In genomic region chr12:15163001-15163400, GRCh38 we compare ENCODE assay signal across 21 cellular contexts. TPM values are rescaled to one million over a fixed set of nuclear protein-coding genes. Genes with fewer than 3 reads are reported as not detected.
DNase-seq lines count a peak whose midpoint lies in the region; ATAC-seq, FAIRE-seq and TF ChIP-seq lines count a peak whose summit lies in the region.
"Had no signal": no experiment of that assay in that cellular context is flagged by ENCODE, and none has a peak within 500 bp of the region (broad histone marks: within the 10 kb centered on the region; RNA-seq: fewer than 3 reads in every experiment).

No MANE protein-coding gene starts in this region.

- no peak for FAIRE-seq in K562 (lab: Jason Lieb, UNC)
- FAIRE-seq: colon, islet of Langerhans had no signal

- intact Hi-C loops in left ventricle myocardium inferior (cut with micrococcal nuclease) = no loop called here
- intact Hi-C loops in left cardiac atrium (cut with DNase I) = no loop called here
- intact Hi-C loops in K562 (cut with micrococcal nuclease) = no loop called here
- intact Hi-C loops in vagina (cut with DNase I) = no loop called here

- H3K27me3 ChIP-seq in left ventricle myocardium inferior (ENCODE audit: low read depth) (no peaks in the 10 kb centered on the region), K562 (ENCODE audit: control insufficient read depth in 2 of 2, insufficient read depth in 2 of 2, low read length in 2 of 2) (no peaks in the 10 kb centered on the region), vagina (no peaks in the 10 kb centered on the region)
- H3K27me3 ChIP-seq: SJCRH30 had no signal

- no peaks in the 10 kb centered on the region for H3K79me2 ChIP-seq in K562 (ENCODE audit: control insufficient read depth, insufficient read depth, low read length)

- H3K36me3 Mint-ChIP-seq in nephron (ENCODE audit: low read depth) = no peaks in the 10 kb centered on the region
- no peaks in the 10 kb centered on the region for H3K36me3 Mint-ChIP-seq in activated naive CD4-positive, alpha-beta T cell treated with anti-CD3 and anti-CD28 coated beads, Interleukin-2, amount 10 ng/mL, durations not matched to agents 7 days and 5 days
- H3K36me3 Mint-ChIP-seq: activated CD4-positive, alpha-beta memory T cell treated with anti-CD3 and anti-CD28 coated beads for 36 hours; CD8-positive, alpha-beta T cell; IgD-negative memory B cell; naive thymus-derived CD4-positive, alpha-beta T cell had no signal

- peaks cover 24% of the 10 kb centered on the region for H3K4me1 Mint-ChIP-seq in nephron
- H3K4me1 Mint-ChIP-seq in activated naive CD4-positive, alpha-beta T cell treated with anti-CD3 and anti-CD28 coated beads, Interleukin-2, amount 10 ng/mL, durations not matched to agents 7 days and 5 days = peaks cover 5% of the 10 kb centered on the region
- H3K4me1 Mint-ChIP-seq: IgD-negative memory B cell; naive thymus-derived CD4-positive, alpha-beta T cell had no signal

- H3K4me3 ChIP-seq in left ventricle myocardium inferior (no peak overlapping the region), K562 (no peak overlapping the region), vagina (no peak overlapping the region)
- H3K4me3 ChIP-seq: SJCRH30, smooth muscle cell had no signal

- no peak for TF ChIP-seq RAD21 in K562 (CRISPR knock-in tag; conservative IDR thresholded peaks at IDR 0.05 in 1 of 2, IDR thresholded peaks at IDR 0.05 in 1 of 2)

- H2AFZ ChIP-seq in K562 (ENCODE audit: low read depth, low read length) = no peak overlapping the region

- BruUV-seq in K562 (replicated peaks; lab: Mats Ljungman, UMichigan) = no TSS peak

- peaks cover 17% of the 10 kb centered on the region for H3K4me1 ChIP-seq in left ventricle myocardium inferior
- no peaks in the 10 kb centered on the region for H3K4me1 ChIP-seq in K562 (replicated peaks in 1 of 2; ENCODE audit: control insufficient read depth in 2 of 2, insufficient read depth in 2 of 2, low read length in 2 of 2)
- H3K4me1 ChIP-seq in vagina = peaks cover 24% of the 10 kb centered on the region
- H3K4me1 ChIP-seq: SJCRH30 had no signal

- TF ChIP-seq CTCF in left ventricle myocardium inferior (IDR thresholded peaks at IDR 0.05; ENCODE audit: borderline replicate concordance) (no peak), K562 (IDR thresholded peaks at IDR 0.05 in 2 of 3, conservative IDR thresholded peaks at IDR 0.05 in 1 of 3; ENCODE audit: insufficient read depth in 2 of 3, low read depth in 1 of 3, low read length in 3 of 3) (no peak), nephron (IDR thresholded peaks at IDR 0.05; ENCODE audit: unreplicated experiment in 3 of 3) (no peak), vagina (IDR thresholded peaks at IDR 0.05) (no peak)

- no peak overlapping the region for H3K9ac ChIP-seq in K562 (ENCODE audit: insufficient read depth in 1 of 2, low read depth in 2 of 2, low read length in 2 of 2)

- in situ Hi-C loops in K562 (cut with MboI) = no loop called here

- DNase-seq in left ventricle myocardium inferior (no peak), left cardiac atrium (no peak), K562 (ENCODE audit: extremely low read depth in 1 of 4, low spot score in 3 of 4) (no peak), vagina (ENCODE audit: extremely low spot score in 2 of 2) (no peak)
- DNase-seq in activated naive CD4-positive, alpha-beta T cell treated with anti-CD3 and anti-CD28 coated beads, Interleukin-2, amount 10 ng/mL, durations not matched to agents 7 days and 5 days = no peak
- DNase-seq in activated naive CD4-positive, alpha-beta T cell treated with Interleukin-2 at 50 U/mL for 16 hours = no peak
- DNase-seq: activated CD4-positive, alpha-beta memory T cell treated with anti-CD3 and anti-CD28 coated beads for 36 hours; activated naive CD4-positive, alpha-beta T cell treated with anti-CD3 and anti-CD28 coated beads for 36 hours; CD8-positive, alpha-beta T cell; naive thymus-derived CD4-positive, alpha-beta T cell; NCI-H526 treated with DMSO at 0.1 percent for 48 hours; PC-3; SJCRH30; T-helper 2 cell had no signal

- TF ChIP-seq POLR2A in K562 (conservative IDR thresholded peaks at IDR 0.05) = no peak
- no peak for TF ChIP-seq POLR2A in vagina (IDR thresholded peaks at IDR 0.05)

- no peak overlapping the region for H3K4me2 ChIP-seq in K562 (ENCODE audit: insufficient read depth, low read length)
- H3K4me2 ChIP-seq: smooth muscle cell had no signal

- H3K27me3 Mint-ChIP-seq in nephron (ENCODE audit: low read depth) = peaks cover 4% of the 10 kb centered on the region
- H3K27me3 Mint-ChIP-seq in activated naive CD4-positive, alpha-beta T cell treated with anti-CD3 and anti-CD28 coated beads, Interleukin-2, amount 10 ng/mL, durations not matched to agents 7 days and 5 days = peaks cover 4% of the 10 kb centered on the region

- ATAC-seq in left cardiac atrium = no peak
- no peak for ATAC-seq in K562
- no peak for ATAC-seq in HG02759 (IDR thresholded peaks at IDR 0.05; ENCODE audit: unreplicated experiment)
- ATAC-seq: CD8-positive, alpha-beta T cell; naive thymus-derived CD4-positive, alpha-beta T cell; PC-3 had no signal

- no peak overlapping the region for H3K4me3 Mint-ChIP-seq in nephron
- no peak overlapping the region for H3K4me3 Mint-ChIP-seq in activated naive CD4-positive, alpha-beta T cell treated with anti-CD3 and anti-CD28 coated beads, Interleukin-2, amount 10 ng/mL, durations not matched to agents 7 days and 5 days
- H3K4me3 Mint-ChIP-seq: activated CD4-positive, alpha-beta memory T cell treated with anti-CD3 and anti-CD28 coated beads for 36 hours; activated naive CD4-positive, alpha-beta T cell treated with anti-CD3 and anti-CD28 coated beads for 36 hours; CD8-positive, alpha-beta T cell; IgD-negative memory B cell; naive thymus-derived CD4-positive, alpha-beta T cell had no signal

- CTCF ChIA-PET in K562 (lab: Yijun Ruan, JAX; ENCODE audit: low intra/inter-chr PET ratio) = no interaction called here
- CTCF ChIA-PET in activated naive CD4-positive, alpha-beta T cell treated with anti-CD3 and anti-CD28 coated beads, Interleukin-2, amount 10 ng/mL, durations not matched to agents 7 days and 5 days (lab: Charles Lee) = no interaction called here

- no peaks in the 10 kb centered on the region for H3K9me1 ChIP-seq in K562 (ENCODE audit: control insufficient read depth, insufficient read depth, low read length)

- H3K9me3 Mint-ChIP-seq in nephron = no peaks in the 10 kb centered on the region
- H3K9me3 Mint-ChIP-seq in activated naive CD4-positive, alpha-beta T cell treated with anti-CD3 and anti-CD28 coated beads, Interleukin-2, amount 10 ng/mL, durations not matched to agents 7 days and 5 days = no peaks in the 10 kb centered on the region
- H3K9me3 Mint-ChIP-seq: activated CD4-positive, alpha-beta memory T cell treated with anti-CD3 and anti-CD28 coated beads for 36 hours; activated naive CD4-positive, alpha-beta T cell treated with anti-CD3 and anti-CD28 coated beads for 36 hours; CD8-positive, alpha-beta T cell; IgD-negative memory B cell had no signal

- no peak for TF ChIP-seq EP300 in K562 (IDR thresholded peaks at IDR 0.05; ENCODE audit: low read length)

- H3K27ac Mint-ChIP-seq in nephron = peak overlapping the region in 2 of 3 experiments; percentile 37 to 38
- no peak overlapping the region for H3K27ac Mint-ChIP-seq in activated naive CD4-positive, alpha-beta T cell treated with anti-CD3 and anti-CD28 coated beads, Interleukin-2, amount 10 ng/mL, durations not matched to agents 7 days and 5 days
- H3K27ac Mint-ChIP-seq: activated CD4-positive, alpha-beta memory T cell treated with anti-CD3 and anti-CD28 coated beads for 36 hours; activated naive CD4-positive, alpha-beta T cell treated with anti-CD3 and anti-CD28 coated beads for 36 hours; CD8-positive, alpha-beta T cell; IgD-negative memory B cell; naive thymus-derived CD4-positive, alpha-beta T cell; progenitor cell of endocrine pancreas had no signal

- H3K9me3 ChIP-seq in left ventricle myocardium inferior (replicated peaks) (peaks cover 4% of the 10 kb centered on the region), K562 (replicated peaks; ENCODE audit: control insufficient read depth, insufficient read depth, low read depth, low read length) (no peaks in the 10 kb centered on the region), vagina (no peaks in the 10 kb centered on the region)
- H3K9me3 ChIP-seq: SJCRH30 had no signal

- no peaks in the 10 kb centered on the region for H4K20me1 ChIP-seq in K562 (replicated peaks; ENCODE audit: control insufficient read depth, insufficient read depth, low read length)

- peak overlapping the region; percentile 78 for H3K27ac ChIP-seq in left ventricle myocardium inferior (replicated peaks)
- H3K27ac ChIP-seq in K562 (ENCODE audit: extremely low read depth, low read depth, low read length) = no peak overlapping the region
- H3K27ac ChIP-seq in vagina = peak overlapping the region; percentile 79
- H3K27ac ChIP-seq: SJCRH30 had no signal

- H3K36me3 ChIP-seq in left ventricle myocardium inferior (no peaks in the 10 kb centered on the region), K562 (ENCODE audit: control insufficient read depth, insufficient read depth, low read length) (no peaks in the 10 kb centered on the region), vagina (no peaks in the 10 kb centered on the region)
- H3K36me3 ChIP-seq: SJCRH30 had no signal

- WGBS in K562 (ENCODE audit: insufficient coverage, low coverage, missing lambda C conversion rate) = 2% methylated on average over 4 of the region's 4 CpGs

- POLR2A ChIA-PET in K562 (lab: Yijun Ruan, JAX) = no interaction called here

TF ChIP-seq in K562, 482 proteins besides CTCF, POLR2A, EP300 and RAD21 (continues in another document):
- TF ChIP-seq SLC30A9 (CRISPR knock-in tag; IDR thresholded peaks at IDR 0.05) (no peak), FOSL1 (tag; conservative IDR thresholded peaks at IDR 0.05) (peak; percentile 50), GATA2 (CRISPR knock-in tag; IDR thresholded peaks at IDR 0.05) (no peak)

RNA-seq across cellular contexts. Expression of gene RERG, which starts 58.2 kb away (rescaled TPM):
- total RNA-seq in left ventricle myocardium inferior = 4.5 TPM
- total RNA-seq in left cardiac atrium = 1 to 10 TPM; 7.0 to 7.3 TPM
- 4.3 and 6.6 TPM in 2 replicates for total RNA-seq in K562 (2011; cell fraction: chromatin; rRNA removed; ENCODE audit: low replicate concordance)
- total RNA-seq in K562 (2011; cell fraction: nucleolus; rRNA removed) = 4.0 and 7.6 TPM in 2 replicates
- total RNA-seq in K562 (2011; cell fraction: nucleoplasm; rRNA removed) = 9.6 and 9.8 TPM in 2 replicates
- 2.9 and 3.0 TPM in 2 replicates for total RNA-seq in K562 (2014; rRNA removed)
- total RNA-seq in K562 (2014; rRNA removed; fragmentation: Illumina TruSeq; extraction: Trizol) = 5.2 and 5.4 TPM in 2 replicates
- total RNA-seq in K562 (2015; rRNA removed; fragmentation: Illumina TruSeq; extraction: Trizol) = 5.4 and 7.3 TPM in 2 replicates
- 3.9 and 4.3 TPM in 2 replicates for total RNA-seq in K562 (2021)
- polyA plus RNA-seq in K562 (2011; rRNA removed) = 0.19 and 2.2 TPM in 2 replicates
- 0.46 and 1.1 TPM in 2 replicates for polyA plus RNA-seq in K562 (2011; cell fraction: cytosol; rRNA removed)
- polyA plus RNA-seq in K562 (2011; cell fraction: nucleus; rRNA removed) = 0.69 and 2.1 TPM in 2 replicates
- 4.3 and 4.7 TPM in 2 replicates for polyA plus RNA-seq in K562 (2012)
- 6.0 TPM in 2 replicates for polyA plus RNA-seq in K562 (2014; fragmentation: Illumina TruSeq; extraction: Trizol)
- 1 to 10 TPM; 2.6 TPM for polyA plus RNA-seq in K562 (2014; fragmentation: Nextera tagmentation; extraction: Ambion mirVana)
- 2.2 and 4.4 TPM in 2 replicates for polyA plus RNA-seq in K562 (2014; rRNA removed)
- polyA minus RNA-seq in K562 (2011; rRNA and poly(A)+ RNA removed) = 0.57 and 3.2 TPM in 2 replicates
- 1.7 TPM in 1 of 2 replicates, not detected in the other for polyA minus RNA-seq in K562 (2011; cell fraction: cytosol; rRNA and poly(A)+ RNA removed)
- polyA minus RNA-seq in K562 (2011; cell fraction: nucleus; rRNA and poly(A)+ RNA removed) = 1.2 and 7.4 TPM in 2 replicates
- total RNA-seq in vagina = 31.9 TPM
- total RNA-seq: activated CD4-positive, alpha-beta memory T cell treated with anti-CD3 and anti-CD28 coated beads for 36 hours; activated naive CD4-positive, alpha-beta T cell treated with anti-CD3 and anti-CD28 coated beads for 36 hours; CD8-positive, alpha-beta T cell; PC-3; SJCRH30 had no signal
- polyA plus RNA-seq: IgD-negative memory B cell; naive thymus-derived CD4-positive, alpha-beta T cell; smooth muscle cell had no signal
